Comparison of ENCODE assay signal across 10 cellular contexts in genomic region chr1:66351474-66351873, GRCh38.
DNase-seq lines count a peak whose midpoint lies in the region; ATAC-seq, FAIRE-seq and TF ChIP-seq lines count a peak whose summit lies in the region.
"Had no signal": no experiment of that assay in that cellular context is flagged by ENCODE, and none has a peak within 500 bp of the region (broad histone marks: within the 10 kb centered on the region; RNA-seq: fewer than 3 reads in every experiment).

No MANE protein-coding gene starts in this region.

- ATAC-seq in GM19395 (IDR thresholded peaks at IDR 0.05; ENCODE audit: unreplicated experiment) (peak; percentile 42), HG02870 (IDR thresholded peaks at IDR 0.05; ENCODE audit: unreplicated experiment) (peak; percentile 43)

- H3K9me3 ChIP-seq in neural progenitor cell (ENCODE audit: low read depth): no peaks in the 10 kb centered on the region

- H3K36me3 ChIP-seq in neural progenitor cell: no peaks in the 10 kb centered on the region

- no peak overlapping the region for H3K4me2 ChIP-seq in neural progenitor cell

- H3K79me2 ChIP-seq in neural progenitor cell (ENCODE audit: low read depth): no peaks in the 10 kb centered on the region

- peaks cover 54% of the 10 kb centered on the region for H3K4me1 ChIP-seq in neural progenitor cell

- peaks cover 51% of the 10 kb centered on the region for H3K36me3 Mint-ChIP-seq in activated T-helper 2 cell treated with anti-CD3 and anti-CD28 coated beads, Interferon-gamma antibody, Interleukin-2, Interleukin-4, amounts not matched to agents 10 μg/mL and 5 μg/mL and 100 μg/mL, durations not matched to agents 14 hours and 24 hours and 36 hours (ENCODE audit: low read depth)
- H3K36me3 Mint-ChIP-seq in neural progenitor cell: peaks cover 2% of the 10 kb centered on the region

- no peaks in the 10 kb centered on the region for H3K9me3 Mint-ChIP-seq in activated T-helper 2 cell treated with anti-CD3 and anti-CD28 coated beads, Interferon-gamma antibody, Interleukin-2, Interleukin-4, amounts not matched to agents 10 μg/mL and 5 μg/mL and 100 μg/mL, durations not matched to agents 14 hours and 24 hours and 36 hours
- H3K9me3 Mint-ChIP-seq in neural progenitor cell: no peaks in the 10 kb centered on the region

- no peak for TF ChIP-seq POLR2A in GM12892 (IDR thresholded peaks at IDR 0.05; ENCODE audit: low read depth, low read length)

- peaks cover 63% of the 10 kb centered on the region for H3K4me1 Mint-ChIP-seq in activated T-helper 2 cell treated with anti-CD3 and anti-CD28 coated beads, Interferon-gamma antibody, Interleukin-2, Interleukin-4, amounts not matched to agents 10 μg/mL and 5 μg/mL and 100 μg/mL, durations not matched to agents 14 hours and 24 hours and 36 hours (ENCODE audit: low read depth)
- peaks cover 77% of the 10 kb centered on the region for H3K4me1 Mint-ChIP-seq in neural progenitor cell

- no peak for FAIRE-seq in GM12892 (lab: Jason Lieb, UNC)

- no peaks in the 10 kb centered on the region for H3K27me3 ChIP-seq in neural progenitor cell

- H3K4me3 Mint-ChIP-seq in activated T-helper 2 cell treated with anti-CD3 and anti-CD28 coated beads, Interferon-gamma antibody, Interleukin-2, Interleukin-4, amounts not matched to agents 10 μg/mL and 5 μg/mL and 100 μg/mL, durations not matched to agents 14 hours and 24 hours and 36 hours (ENCODE audit: low read depth): peak overlapping the region; percentile 1
- H3K4me3 Mint-ChIP-seq in neural progenitor cell: peak overlapping the region; percentile 33

- H4K20me1 ChIP-seq in neural progenitor cell (ENCODE audit: low read depth): no peaks in the 10 kb centered on the region

- no peak overlapping the region for H2AFZ ChIP-seq in neural progenitor cell (replicated peaks)

- H3F3A ChIP-seq in neural progenitor cell (ENCODE audit: low read depth): peaks cover 14% of the 10 kb centered on the region

- H3K9ac ChIP-seq in neural progenitor cell: no peak overlapping the region

- H3K27ac Mint-ChIP-seq in activated T-helper 2 cell treated with anti-CD3 and anti-CD28 coated beads, Interferon-gamma antibody, Interleukin-2, Interleukin-4, amounts not matched to agents 10 μg/mL and 5 μg/mL and 100 μg/mL, durations not matched to agents 14 hours and 24 hours and 36 hours: peak overlapping the region; percentile 82
- peak overlapping the region; percentile 93 for H3K27ac Mint-ChIP-seq in neural progenitor cell

- no peak for DNase-seq in activated T-helper 2 cell treated with anti-CD3 and anti-CD28 coated beads, Interferon-gamma antibody, Interleukin-2, Interleukin-4, amounts not matched to agents 10 μg/mL and 5 μg/mL and 100 μg/mL, durations not matched to agents 14 hours and 24 hours and 36 hours (ENCODE audit: low spot score)
- no peak for DNase-seq in neural progenitor cell (ENCODE audit: low spot score)
- no peak for DNase-seq in GM12892 (ENCODE audit: insufficient read length)
- no peak for DNase-seq in hepatic stellate cell (ENCODE audit: low spot score)
- DNase-seq in head of caudate nucleus: no peak
- DNase-seq in amygdala (lab: John Stamatoyannopoulos, UW): no peak
- DNase-seq: activated CD4-positive, alpha-beta T cell treated with anti-CD3 and anti-CD28 coated beads for 4 hours; HCEC 1CT had no signal

- peaks cover 3% of the 10 kb centered on the region for H3K27me3 Mint-ChIP-seq in activated T-helper 2 cell treated with anti-CD3 and anti-CD28 coated beads, Interferon-gamma antibody, Interleukin-2, Interleukin-4, amounts not matched to agents 10 μg/mL and 5 μg/mL and 100 μg/mL, durations not matched to agents 14 hours and 24 hours and 36 hours (ENCODE audit: low read depth)
- H3K27me3 Mint-ChIP-seq in neural progenitor cell (ENCODE audit: insufficient read depth, low read depth): peaks cover 2% of the 10 kb centered on the region

- H3K27ac ChIP-seq in neural progenitor cell: no peak overlapping the region

- TF ChIP-seq CTCF in neural progenitor cell (IDR thresholded peaks at IDR 0.05): no peak

- intact Hi-C loops in activated T-helper 2 cell treated with anti-CD3 and anti-CD28 coated beads, Interferon-gamma antibody, Interleukin-2, Interleukin-4, amounts not matched to agents 10 μg/mL and 5 μg/mL and 100 μg/mL, durations not matched to agents 14 hours and 24 hours and 36 hours (cut with micrococcal nuclease): loop anchor here (5.0 to 10.0 kb wide), 3 partner anchors 69 to 397 kb away; no protein-coding TSS in a partner anchor
- intact Hi-C loops in head of caudate nucleus (cut with DNase I): loop anchor here (5.0 kb wide), 1 partner anchor 79 kb away; no protein-coding TSS in a partner anchor

- H3K4me3 ChIP-seq in neural progenitor cell: no peak overlapping the region
